In the genomic region with DNA sequence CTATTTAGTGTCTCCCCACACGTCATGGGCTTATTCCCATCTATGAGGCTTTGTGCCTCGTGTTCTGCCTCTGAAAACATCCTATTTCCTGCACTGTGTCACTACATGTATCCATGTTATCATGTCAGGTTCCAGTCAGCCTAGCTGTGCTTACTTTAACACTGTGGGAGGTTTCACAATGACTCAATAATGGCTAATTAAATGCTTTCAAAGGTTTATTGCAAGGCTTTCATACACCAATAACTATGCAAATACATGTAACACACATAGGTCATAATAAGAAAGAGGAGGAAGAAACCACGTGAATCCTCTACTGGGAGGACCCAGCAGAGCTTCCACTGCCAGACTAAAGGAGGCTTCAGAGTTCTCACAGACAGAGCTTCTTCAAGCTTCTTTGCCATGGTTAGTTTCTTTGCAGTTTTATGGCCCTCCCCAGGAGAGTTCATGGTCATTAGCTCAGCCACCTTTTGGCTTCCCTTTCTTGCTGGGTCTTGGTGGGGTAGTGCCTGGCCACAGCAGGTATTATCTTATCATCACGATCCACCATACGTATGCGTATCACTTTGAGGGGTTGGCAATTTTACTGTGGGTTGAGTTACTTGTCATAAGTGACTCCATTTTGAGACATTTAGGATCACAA, we compare ENCODE assay signal across 13 cellular contexts.
DNase-seq lines count a peak whose midpoint lies in the region; ATAC-seq, FAIRE-seq and TF ChIP-seq lines count a peak whose summit lies in the region.
"Had no signal": no experiment of that assay in that cellular context is flagged by ENCODE, and none has a peak within 500 bp of the region (broad histone marks: within the 10 kb centered on the region; RNA-seq: fewer than 3 reads in every experiment).

No MANE protein-coding gene starts in this region.

- peak; percentile 82 for FAIRE-seq in GM19239 (lab: Jason Lieb, UNC)

- ATAC-seq in HG02759 (IDR thresholded peaks at IDR 0.05; ENCODE audit: unreplicated experiment) (peak; percentile 96), HG03521 (IDR thresholded peaks at IDR 0.05; ENCODE audit: unreplicated experiment) (peak; percentile 89)
- ATAC-seq: naive thymus-derived CD4-positive, alpha-beta T cell had no signal

- no peak for TF ChIP-seq CTCF in C4-2B (conservative IDR thresholded peaks at IDR 0.05)

- H3K27ac ChIP-seq in C4-2B, result peak overlapping the region; percentile 76; the same call in 1 of the 2 replicates
- H3K27ac ChIP-seq: dorsolateral prefrontal cortex, tibial artery had no signal

- DNase-seq in GM19239 (ENCODE audit: insufficient read length, low spot score) (peak; percentile 56), MV-4-11 (lab: John Stamatoyannopoulos, UW) (no peak), DMS79 treated with DMSO at 0.1 percent for 48 hours (lab: John Stamatoyannopoulos, UW) (no peak), HK-2 (ENCODE audit: unreplicated experiment) (no peak)
- DNase-seq in activated naive CD4-positive, alpha-beta T cell (lab: John Stamatoyannopoulos, UW), result no peak
- DNase-seq: activated gamma-delta T cell; dorsolateral prefrontal cortex; naive thymus-derived CD4-positive, alpha-beta T cell; NCI-H524 treated with DMSO at 0.1 percent for 48 hours; tibial artery had no signal
